Comparison of ENCODE assay signal across 7 cellular contexts in the genomic region with DNA sequence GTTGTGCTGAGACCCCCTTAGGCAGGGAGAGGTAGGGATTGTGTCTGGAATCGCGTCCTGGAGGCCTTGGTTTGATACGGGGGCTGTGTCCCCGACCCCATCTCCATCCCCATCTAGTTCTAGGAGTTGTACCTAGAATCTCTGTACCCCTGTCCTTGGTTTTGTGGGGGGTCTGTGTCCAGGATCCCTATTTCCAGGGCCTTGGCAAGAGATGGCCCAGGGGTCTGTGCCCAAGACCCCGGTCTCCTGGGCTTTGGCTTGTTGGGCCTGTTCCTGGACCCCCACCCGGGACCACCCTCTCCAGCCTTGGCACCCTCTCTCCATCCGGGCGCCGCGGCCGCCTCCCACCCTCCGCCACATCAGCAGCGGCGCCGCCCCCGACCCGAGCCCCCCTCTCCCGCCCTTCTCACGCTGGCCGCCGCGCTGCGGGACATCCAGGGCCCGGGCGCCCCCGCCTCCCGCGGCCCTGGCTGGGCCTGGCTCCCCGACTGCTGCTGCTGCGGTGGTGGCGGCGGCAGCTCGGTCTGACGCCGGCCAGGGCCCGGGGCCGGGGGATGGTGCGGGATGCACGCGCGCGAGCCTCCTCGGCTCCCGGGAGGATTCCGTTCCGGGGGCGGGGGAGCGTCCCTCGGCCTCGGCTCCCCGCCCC. TPM values are rescaled to one million over a fixed set of nuclear protein-coding genes. Genes with fewer than 3 reads are reported as not detected.
DNase-seq lines count a peak whose midpoint lies in the region; ATAC-seq and TF ChIP-seq lines count a peak whose summit lies in the region.

Gene NUMBL (minus strand): TSS at position 602 of the 649 bp plus-strand sequence. CDS start 168 bp downstream, at position 434.

- no peaks in the 10 kb centered on the region for H3K79me2 ChIP-seq in parathyroid adenoma

- H3K4me3 ChIP-seq in H7 (ENCODE audit: insufficient read depth, low read depth, low read length) (peak within 1 kb of the TSS; percentile 71), fibroblast of villous mesenchyme (ENCODE audit: low read depth, low read length) (peak within 1 kb of the TSS; percentile 80), parathyroid adenoma (ENCODE audit: low read depth, low read length) (peak within 1 kb of the TSS; percentile 38)

- peak within 1 kb of the TSS; percentile 73 for H2AFZ ChIP-seq in parathyroid adenoma

- peak; percentile 60 for ATAC-seq in SK-N-SH treated with all-trans-retinoic acid at 6 μM for 48 hours
- no peak for ATAC-seq in HG02623 (IDR thresholded peaks at IDR 0.05; ENCODE audit: unreplicated experiment)

- H3K4me2 ChIP-seq in parathyroid adenoma (ENCODE audit: low read length), result peak within 1 kb of the TSS; percentile 61

- no peak within 1 kb of the TSS for H3K9ac ChIP-seq in parathyroid adenoma

- DNase-seq in H7 (no peak), fibroblast of villous mesenchyme (ENCODE audit: low read depth) (no peak), anterior cingulate cortex (lab: John Stamatoyannopoulos, UW) (no peak)
- no peak for DNase-seq in activated CD4-positive, alpha-beta T cell treated with anti-CD3 and anti-CD28 coated beads, Interleukin-2, amount 50 U/mL, for 4 hours

- H3K36me3 ChIP-seq in H7 (replicated peaks; ENCODE audit: control insufficient read depth, insufficient read depth, low read length), result peaks cover 8% of the 10 kb centered on the region
- no peaks in the 10 kb centered on the region for H3K36me3 ChIP-seq in parathyroid adenoma (ENCODE audit: control insufficient read depth, insufficient read depth, low read length)

- peaks cover 3% of the 10 kb centered on the region for H3K4me1 ChIP-seq in parathyroid adenoma

- H3K9me3 ChIP-seq in parathyroid adenoma (ENCODE audit: control insufficient read depth, low read length), result no peaks in the 10 kb centered on the region

- H3K27me3 ChIP-seq in H7 (ENCODE audit: control insufficient read depth, insufficient read depth, low read length) (no peaks in the 10 kb centered on the region), parathyroid adenoma (ENCODE audit: control insufficient read depth, insufficient read depth, low read length) (no peaks in the 10 kb centered on the region)

- TF ChIP-seq CTCF in fibroblast of villous mesenchyme (IDR thresholded peaks at IDR 0.05; ENCODE audit: insufficient read depth, low read depth, low read length) (no peak), parathyroid adenoma (IDR thresholded peaks at IDR 0.05) (no peak)

- H3K27ac ChIP-seq in parathyroid adenoma, result peak within 1 kb of the TSS; percentile 41

TF ChIP-seq in SK-N-SH treated with all-trans-retinoic acid at 6 μM for 48 hours, 23 proteins besides CTCF, POLR2A, EP300 and RAD21:
- TF ChIP-seq, protein P1, sequence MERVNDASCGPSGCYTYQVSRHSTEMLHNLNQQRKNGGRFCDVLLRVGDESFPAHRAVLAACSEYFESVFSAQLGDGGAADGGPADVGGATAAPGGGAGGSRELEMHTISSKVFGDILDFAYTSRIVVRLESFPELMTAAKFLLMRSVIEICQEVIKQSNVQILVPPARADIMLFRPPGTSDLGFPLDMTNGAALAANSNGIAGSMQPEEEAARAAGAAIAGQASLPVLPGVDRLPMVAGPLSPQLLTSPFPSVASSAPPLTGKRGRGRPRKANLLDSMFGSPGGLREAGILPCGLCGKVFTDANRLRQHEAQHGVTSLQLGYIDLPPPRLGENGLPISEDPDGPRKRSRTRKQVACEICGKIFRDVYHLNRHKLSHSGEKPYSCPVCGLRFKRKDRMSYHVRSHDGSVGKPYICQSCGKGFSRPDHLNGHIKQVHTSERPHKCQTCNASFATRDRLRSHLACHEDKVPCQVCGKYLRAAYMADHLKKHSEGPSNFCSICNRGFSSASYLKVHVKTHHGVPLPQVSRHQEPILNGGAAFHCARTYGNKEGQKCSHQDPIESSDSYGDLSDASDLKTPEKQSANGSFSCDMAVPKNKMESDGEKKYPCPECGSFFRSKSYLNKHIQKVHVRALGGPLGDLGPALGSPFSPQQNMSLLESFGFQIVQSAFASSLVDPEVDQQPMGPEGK (CRISPR knock-in tag; IDR thresholded peaks at IDR 0.05; ENCODE audit: borderline replicate concordance), result no peak
- TF ChIP-seq TCF4 (CRISPR knock-in tag; IDR thresholded peaks at IDR 0.05; ENCODE audit: borderline replicate concordance), result no peak
- TF ChIP-seq, protein P2, sequence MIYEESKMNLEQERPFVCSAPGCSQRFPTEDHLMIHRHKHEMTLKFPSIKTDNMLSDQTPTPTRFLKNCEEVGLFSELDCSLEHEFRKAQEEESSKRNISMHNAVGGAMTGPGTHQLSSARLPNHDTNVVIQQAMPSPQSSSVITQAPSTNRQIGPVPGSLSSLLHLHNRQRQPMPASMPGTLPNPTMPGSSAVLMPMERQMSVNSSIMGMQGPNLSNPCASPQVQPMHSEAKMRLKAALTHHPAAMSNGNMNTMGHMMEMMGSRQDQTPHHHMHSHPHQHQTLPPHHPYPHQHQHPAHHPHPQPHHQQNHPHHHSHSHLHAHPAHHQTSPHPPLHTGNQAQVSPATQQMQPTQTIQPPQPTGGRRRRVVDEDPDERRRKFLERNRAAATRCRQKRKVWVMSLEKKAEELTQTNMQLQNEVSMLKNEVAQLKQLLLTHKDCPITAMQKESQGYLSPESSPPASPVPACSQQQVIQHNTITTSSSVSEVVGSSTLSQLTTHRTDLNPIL (CRISPR knock-in tag; IDR thresholded peaks at IDR 0.05; ENCODE audit: low read depth), result no peak
- TF ChIP-seq ISL1 (CRISPR knock-in tag; IDR thresholded peaks at IDR 0.05), result no peak
- TF ChIP-seq CSDC2 (CRISPR knock-in tag; IDR thresholded peaks at IDR 0.05), result no peak

RNA-seq across cellular contexts. Expression of gene NUMBL, which starts in this region (rescaled TPM):
- total RNA-seq in H7 (2014; rRNA removed; shearing (Covaris generic)), result 18.3 and 23.1 TPM in 2 replicates
- 13.8 and 34.1 TPM in 2 replicates for total RNA-seq in fibroblast of villous mesenchyme
